17 cellular contexts compared by ENCODE assay signal in the genomic region with DNA sequence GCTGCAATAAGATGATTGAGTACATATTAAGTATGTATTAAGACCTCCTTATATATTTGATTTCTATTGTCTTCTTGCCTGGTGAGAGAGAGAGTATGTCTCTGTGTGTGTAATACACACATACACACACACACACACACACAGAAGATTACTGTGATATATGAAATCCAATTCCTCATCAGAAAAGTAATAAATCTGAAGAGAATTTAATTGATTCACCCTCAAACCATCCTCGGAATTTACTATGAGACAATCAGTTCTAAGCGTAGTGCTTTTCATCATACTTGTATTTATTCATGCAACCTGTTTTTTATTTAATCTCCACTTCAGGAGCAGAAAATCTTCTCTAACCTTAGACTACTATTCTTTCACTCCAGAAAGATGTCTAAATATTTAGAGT.
DNase-seq lines count a peak whose midpoint lies in the region; ATAC-seq, FAIRE-seq and TF ChIP-seq lines count a peak whose summit lies in the region.
"Had no signal": no experiment of that assay in that cellular context is flagged by ENCODE, and none has a peak within 500 bp of the region (broad histone marks: within the 10 kb centered on the region; RNA-seq: fewer than 3 reads in every experiment).

No MANE protein-coding gene starts in this region.

- H3K27me3 ChIP-seq in astrocyte (ENCODE audit: insufficient read depth, low read length) (no peaks in the 10 kb centered on the region), thyroid gland (no peaks in the 10 kb centered on the region)
- H3K27me3 ChIP-seq: BLaER1 had no signal

- H3K4me3 ChIP-seq in astrocyte (ENCODE audit: insufficient read depth, low read depth, low read length) (no peak overlapping the region), thyroid gland (replicated peaks in 1 of 3) (no peak overlapping the region)
- H3K4me3 ChIP-seq: BLaER1, HAP-1, K562, PC-9, SK-N-MC had no signal

- H3K4me1 Mint-ChIP-seq in astrocyte (ENCODE audit: low read depth, unreplicated experiment): no peaks in the 10 kb centered on the region
- H3K4me1 Mint-ChIP-seq: CD8-positive, alpha-beta memory T cell had no signal

- WGBS in thyroid gland, 2 donors: 94 to 97% methylated on average over 2 of the region's 2 CpGs

- intact Hi-C loops in thyroid gland (cut with DNase I): no loop called here

- TF ChIP-seq CTCF in astrocyte (IDR thresholded peaks at IDR 0.05; ENCODE audit: insufficient read depth, low read depth, low read length) (no peak), thyroid gland (IDR thresholded peaks at IDR 0.05) (no peak)

- H3K79me2 ChIP-seq in astrocyte (ENCODE audit: insufficient read depth, low read length): no peaks in the 10 kb centered on the region

- H3K27me3 Mint-ChIP-seq in astrocyte (ENCODE audit: low read depth, unreplicated experiment): no peaks in the 10 kb centered on the region
- H3K27me3 Mint-ChIP-seq: CD8-positive, alpha-beta memory T cell had no signal

- ATAC-seq in GM19395 (IDR thresholded peaks at IDR 0.05; ENCODE audit: unreplicated experiment): no peak
- ATAC-seq: K562, Right ventricle myocardium inferior had no signal

- H3K4me2 ChIP-seq in astrocyte (ENCODE audit: low read length): no peak overlapping the region
- H3K4me2 ChIP-seq: BLaER1, PC-9 had no signal

- H4K20me1 ChIP-seq in astrocyte (ENCODE audit: insufficient read depth, low read length): no peaks in the 10 kb centered on the region
- H4K20me1 ChIP-seq: BLaER1 had no signal

- H3K9me3 ChIP-seq in astrocyte (ENCODE audit: insufficient read depth, low read depth, low read length) (no peaks in the 10 kb centered on the region), thyroid gland (no peaks in the 10 kb centered on the region)
- H3K9me3 ChIP-seq: BLaER1, HAP-1 had no signal

- H3K9ac ChIP-seq in astrocyte (ENCODE audit: low read length): no peak overlapping the region
- H3K9ac ChIP-seq: BLaER1 had no signal

- no peak overlapping the region for H3K27ac ChIP-seq in astrocyte (ENCODE audit: low read depth, low read length)
- H3K27ac ChIP-seq in thyroid gland: no peak overlapping the region
- H3K27ac ChIP-seq: BLaER1, PC-9, SK-N-MC had no signal

- H3K4me1 ChIP-seq in astrocyte (ENCODE audit: insufficient read depth, low read length) (no peaks in the 10 kb centered on the region), thyroid gland (no peaks in the 10 kb centered on the region)
- H3K4me1 ChIP-seq: BLaER1, HAP-1 had no signal

- H3K36me3 Mint-ChIP-seq in astrocyte (ENCODE audit: low read depth, unreplicated experiment): no peaks in the 10 kb centered on the region
- H3K36me3 Mint-ChIP-seq: CD8-positive, alpha-beta memory T cell had no signal

- no peak overlapping the region for H2AFZ ChIP-seq in astrocyte (ENCODE audit: low read depth, low read length)
- H2AFZ ChIP-seq: PC-9 had no signal

- H3K4me3 Mint-ChIP-seq in astrocyte (ENCODE audit: unreplicated experiment): no peak overlapping the region
- H3K4me3 Mint-ChIP-seq: CD8-positive, alpha-beta memory T cell had no signal

- no peak for FAIRE-seq in astrocyte (lab: Jason Lieb, UNC)
- FAIRE-seq: K562 had no signal

- DNase-seq in HS-5 (ENCODE audit: low read depth) (peak; percentile 39), astrocyte (ENCODE audit: low read depth) (peak; percentile 10), fibroblast of the conjunctiva (ENCODE audit: low read depth) (peak; percentile 4), thyroid gland (no peak), ureter (ENCODE audit: low spot score) (no peak), midbrain (lab: John Stamatoyannopoulos, UW) (no peak)
- DNase-seq: CD8-positive, alpha-beta memory T cell; NCI-H1105; NCI-H187; NCI-H446; PC-9 had no signal

- TF ChIP-seq POLR2A in thyroid gland (IDR thresholded peaks at IDR 0.05): no peak

- H3K9me3 Mint-ChIP-seq in astrocyte (ENCODE audit: unreplicated experiment): no peaks in the 10 kb centered on the region

- no peak overlapping the region for H3K27ac Mint-ChIP-seq in astrocyte (ENCODE audit: unreplicated experiment)
- H3K27ac Mint-ChIP-seq: CD8-positive, alpha-beta memory T cell had no signal

- H3K36me3 ChIP-seq in astrocyte (ENCODE audit: insufficient read depth, low read length): no peaks in the 10 kb centered on the region
- no peaks in the 10 kb centered on the region for H3K36me3 ChIP-seq in thyroid gland
- H3K36me3 ChIP-seq: BLaER1, HAP-1 had no signal

Comparison
In these comparisons a context has a peak if more than half of its experiments do, and no peak if none do; other contexts are left out.
1. DNase-seq: peak in HS-5 (single experiment), astrocyte (single experiment) and fibroblast of the conjunctiva (single experiment); none in thyroid gland (0 of 2), ureter (single experiment) and midbrain (single experiment).